ENCODE assay signal across 1 cellular context in genomic region chr14:31207746-31208545, GRCh38.
TF ChIP-seq lines count a peak whose summit lies in the region.

TSS of gene HECTD1 (minus strand) at chr14:31207793. CDS start at chr14:31205936, 1,857 bp downstream.

TF ChIP-seq in K562, 482 proteins besides CTCF, POLR2A, EP300 and RAD21 (continued from another document and continues in another):
- TF ChIP-seq CEBPZ (IDR thresholded peaks at IDR 0.05; ENCODE audit: borderline replicate concordance, low read depth, low read length) (no peak), ZNF24 (IDR thresholded peaks at IDR 0.05) (no peak), KAT2B (IDR thresholded peaks at IDR 0.05; ENCODE audit: low read depth, low read length) (no peak), WHSC1 (IDR thresholded peaks at IDR 0.05; ENCODE audit: low read length) (no peak), HDGF (IDR thresholded peaks at IDR 0.05) (no peak), HDAC3 (IDR thresholded peaks at IDR 0.05; ENCODE audit: borderline replicate concordance, partially characterized antibody) (no peak), ZNF408 (CRISPR knock-in tag; IDR thresholded peaks at IDR 0.05; ENCODE audit: low read depth) (no peak), AFF1 (IDR thresholded peaks at IDR 0.05; ENCODE audit: low read depth in 1 of 2, partially characterized antibody in 2 of 2) (no peak), CREM (IDR thresholded peaks at IDR 0.05; ENCODE audit: low read depth) (peak; percentile 91), SP2 (IDR thresholded peaks at IDR 0.05; ENCODE audit: extremely low read depth, low read depth, low read length, poor library complexity, severe bottlenecking) (no peak), TEAD2 (tag; IDR thresholded peaks at IDR 0.05) (no peak), GTF3C2 (IDR thresholded peaks at IDR 0.05; ENCODE audit: borderline replicate concordance, extremely low read depth, insufficient read length) (no peak), KLF1 (tag; IDR thresholded peaks at IDR 0.05) (0 out of 2 replicates have a peak, but pooled peaks have one; percentile 40), SMARCB1 (IDR thresholded peaks at IDR 0.05; ENCODE audit: insufficient read length, low read depth) (no peak), JUND (IDR thresholded peaks at IDR 0.05; ENCODE audit: borderline replicate concordance, low read depth, low read length) (0 out of 2 replicates have a peak, but pooled peaks have one; percentile 2), JUND (tag; IDR thresholded peaks at IDR 0.05; ENCODE audit: borderline replicate concordance, low read depth, low read length) (no peak), TCF3 (CRISPR knock-in tag; IDR thresholded peaks at IDR 0.05) (no peak), BMI1 (IDR thresholded peaks at IDR 0.05; ENCODE audit: low read length) (no peak), PATZ1 (CRISPR knock-in tag; IDR thresholded peaks at IDR 0.05; ENCODE audit: borderline replicate concordance) (peak; percentile 62; the same call in 1 of the 2 replicates), ZBTB33 (CRISPR knock-in tag; IDR thresholded peaks at IDR 0.05) (no peak), E2F5 (CRISPR knock-in tag; IDR thresholded peaks at IDR 0.05) (no peak), ZFP1 (CRISPR knock-in tag; IDR thresholded peaks at IDR 0.05) (no peak), JUNB (CRISPR knock-in tag; conservative IDR thresholded peaks at IDR 0.05) (no peak), C11orf30 (IDR thresholded peaks at IDR 0.05; ENCODE audit: low read depth) (peak; percentile 38), ZNF589 (CRISPR knock-in tag; IDR thresholded peaks at IDR 0.05; ENCODE audit: low read depth) (peak; percentile 70; the same call in 1 of the 2 replicates), MYBL2 (IDR thresholded peaks at IDR 0.05; ENCODE audit: low read depth) (no peak), MYBL2 (CRISPR knock-in tag; IDR thresholded peaks at IDR 0.05; ENCODE audit: borderline replicate concordance) (no peak), ZNF639 (CRISPR knock-in tag; conservative IDR thresholded peaks at IDR 0.05 in 1 of 2, IDR thresholded peaks at IDR 0.05 in 1 of 2) (peak in 1 of 2 experiments; percentile 94; a peak in 2 of 4 replicates), ZC3H11A (IDR thresholded peaks at IDR 0.05; ENCODE audit: low read depth, low read length) (no peak), HDAC6 (IDR thresholded peaks at IDR 0.05; ENCODE audit: low read depth, low read length) (0 out of 2 replicates have a peak, but pooled peaks have one; percentile 27), TBL1XR1 (IDR thresholded peaks at IDR 0.05; ENCODE audit: low read length in 2 of 2) (no peak; a peak in 1 of 4 replicates), SP1 (CRISPR knock-in tag; IDR thresholded peaks at IDR 0.05) (peak; percentile 63; the same call in 1 of the 2 replicates), CREB3 (tag; conservative IDR thresholded peaks at IDR 0.05; ENCODE audit: low read depth) (no peak), STAT5B (CRISPR knock-in tag; IDR thresholded peaks at IDR 0.05) (no peak), MAFF (IDR thresholded peaks at IDR 0.05; ENCODE audit: low read length) (no peak), SLC30A9 (CRISPR knock-in tag; IDR thresholded peaks at IDR 0.05) (no peak), CBFA2T2 (conservative IDR thresholded peaks at IDR 0.05) (no peak), MBD1 (CRISPR knock-in tag; IDR thresholded peaks at IDR 0.05) (no peak), HMG20A (CRISPR knock-in tag; conservative IDR thresholded peaks at IDR 0.05) (no peak), NFYB (IDR thresholded peaks at IDR 0.05; ENCODE audit: extremely low read depth, insufficient read length) (no peak), TCF7L2 (IDR thresholded peaks at IDR 0.05; ENCODE audit: low read depth, low read length) (no peak), ZNF644 (tag; IDR thresholded peaks at IDR 0.05; ENCODE audit: low read depth) (no peak), POLR2G (IDR thresholded peaks at IDR 0.05; ENCODE audit: low read depth, low read length) (peak; percentile 93), PURB (CRISPR knock-in tag; IDR thresholded peaks at IDR 0.05; ENCODE audit: low read depth) (no peak)
